In genomic region chr14:60631842-60632241, GRCh38 we compare ENCODE assay signal across 1 cellular context.
TF ChIP-seq lines count a peak whose summit lies in the region.

No MANE protein-coding gene starts in this region.

TF ChIP-seq in SK-N-SH treated with all-trans-retinoic acid at 6 μM for 48 hours, 23 proteins besides CTCF, POLR2A, EP300 and RAD21 (continued from another document):
- TF ChIP-seq CREB5 (CRISPR knock-in tag; IDR thresholded peaks at IDR 0.05; ENCODE audit: low read depth): no peak
- no peak for TF ChIP-seq ZNF8 (CRISPR knock-in tag; IDR thresholded peaks at IDR 0.05)
- no peak for TF ChIP-seq ARNTL (CRISPR knock-in tag; IDR thresholded peaks at IDR 0.05; ENCODE audit: borderline replicate concordance, low read depth)
- no peak for TF ChIP-seq CSDC2 (CRISPR knock-in tag; IDR thresholded peaks at IDR 0.05)
